ENCODE assay signal across 1 cellular context in the genomic region with DNA sequence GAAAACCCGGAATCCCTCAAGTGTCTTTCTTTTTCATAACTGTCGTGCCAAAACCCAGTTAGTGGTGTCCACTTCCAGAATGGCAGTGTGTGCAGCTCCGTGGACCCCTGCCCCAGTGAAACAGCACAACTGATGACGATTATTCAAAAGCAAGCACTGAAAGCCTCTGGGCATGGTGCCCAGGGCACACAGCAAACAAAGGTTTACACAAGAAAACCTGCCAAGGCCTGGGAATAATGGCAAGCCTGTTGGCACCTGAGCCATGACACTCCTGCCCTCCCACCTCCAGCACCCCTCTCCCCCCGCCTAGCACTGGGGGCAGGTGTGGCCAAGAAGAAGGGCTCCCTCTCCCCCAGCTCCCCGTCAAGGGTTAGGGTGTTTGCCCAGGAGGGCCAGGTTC.
TF ChIP-seq lines count a peak whose summit lies in the region.

No MANE protein-coding gene starts in this region.

TF ChIP-seq in GM23338, 12 proteins besides CTCF, POLR2A, EP300 and RAD21 (continued from another document):
- TF ChIP-seq, protein P1, sequence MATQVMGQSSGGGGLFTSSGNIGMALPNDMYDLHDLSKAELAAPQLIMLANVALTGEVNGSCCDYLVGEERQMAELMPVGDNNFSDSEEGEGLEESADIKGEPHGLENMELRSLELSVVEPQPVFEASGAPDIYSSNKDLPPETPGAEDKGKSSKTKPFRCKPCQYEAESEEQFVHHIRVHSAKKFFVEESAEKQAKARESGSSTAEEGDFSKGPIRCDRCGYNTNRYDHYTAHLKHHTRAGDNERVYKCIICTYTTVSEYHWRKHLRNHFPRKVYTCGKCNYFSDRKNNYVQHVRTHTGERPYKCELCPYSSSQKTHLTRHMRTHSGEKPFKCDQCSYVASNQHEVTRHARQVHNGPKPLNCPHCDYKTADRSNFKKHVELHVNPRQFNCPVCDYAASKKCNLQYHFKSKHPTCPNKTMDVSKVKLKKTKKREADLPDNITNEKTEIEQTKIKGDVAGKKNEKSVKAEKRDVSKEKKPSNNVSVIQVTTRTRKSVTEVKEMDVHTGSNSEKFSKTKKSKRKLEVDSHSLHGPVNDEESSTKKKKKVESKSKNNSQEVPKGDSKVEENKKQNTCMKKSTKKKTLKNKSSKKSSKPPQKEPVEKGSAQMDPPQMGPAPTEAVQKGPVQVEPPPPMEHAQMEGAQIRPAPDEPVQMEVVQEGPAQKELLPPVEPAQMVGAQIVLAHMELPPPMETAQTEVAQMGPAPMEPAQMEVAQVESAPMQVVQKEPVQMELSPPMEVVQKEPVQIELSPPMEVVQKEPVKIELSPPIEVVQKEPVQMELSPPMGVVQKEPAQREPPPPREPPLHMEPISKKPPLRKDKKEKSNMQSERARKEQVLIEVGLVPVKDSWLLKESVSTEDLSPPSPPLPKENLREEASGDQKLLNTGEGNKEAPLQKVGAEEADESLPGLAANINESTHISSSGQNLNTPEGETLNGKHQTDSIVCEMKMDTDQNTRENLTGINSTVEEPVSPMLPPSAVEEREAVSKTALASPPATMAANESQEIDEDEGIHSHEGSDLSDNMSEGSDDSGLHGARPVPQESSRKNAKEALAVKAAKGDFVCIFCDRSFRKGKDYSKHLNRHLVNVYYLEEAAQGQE (IDR thresholded peaks at IDR 0.05; ENCODE audit: unreplicated experiment): no peak
- TF ChIP-seq ZNF331 (CRISPR knock-in tag; IDR thresholded peaks at IDR 0.05; ENCODE audit: low read depth): no peak
- TF ChIP-seq, protein P2, sequence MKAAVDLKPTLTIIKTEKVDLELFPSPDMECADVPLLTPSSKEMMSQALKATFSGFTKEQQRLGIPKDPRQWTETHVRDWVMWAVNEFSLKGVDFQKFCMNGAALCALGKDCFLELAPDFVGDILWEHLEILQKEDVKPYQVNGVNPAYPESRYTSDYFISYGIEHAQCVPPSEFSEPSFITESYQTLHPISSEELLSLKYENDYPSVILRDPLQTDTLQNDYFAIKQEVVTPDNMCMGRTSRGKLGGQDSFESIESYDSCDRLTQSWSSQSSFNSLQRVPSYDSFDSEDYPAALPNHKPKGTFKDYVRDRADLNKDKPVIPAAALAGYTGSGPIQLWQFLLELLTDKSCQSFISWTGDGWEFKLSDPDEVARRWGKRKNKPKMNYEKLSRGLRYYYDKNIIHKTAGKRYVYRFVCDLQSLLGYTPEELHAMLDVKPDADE (IDR thresholded peaks at IDR 0.05): no peak
- TF ChIP-seq ZNF114 (CRISPR knock-in tag; IDR thresholded peaks at IDR 0.05): no peak
- no peak for TF ChIP-seq EZH2phosphoT487 (IDR thresholded peaks at IDR 0.05; ENCODE audit: unreplicated experiment)
